In the genomic region with DNA sequence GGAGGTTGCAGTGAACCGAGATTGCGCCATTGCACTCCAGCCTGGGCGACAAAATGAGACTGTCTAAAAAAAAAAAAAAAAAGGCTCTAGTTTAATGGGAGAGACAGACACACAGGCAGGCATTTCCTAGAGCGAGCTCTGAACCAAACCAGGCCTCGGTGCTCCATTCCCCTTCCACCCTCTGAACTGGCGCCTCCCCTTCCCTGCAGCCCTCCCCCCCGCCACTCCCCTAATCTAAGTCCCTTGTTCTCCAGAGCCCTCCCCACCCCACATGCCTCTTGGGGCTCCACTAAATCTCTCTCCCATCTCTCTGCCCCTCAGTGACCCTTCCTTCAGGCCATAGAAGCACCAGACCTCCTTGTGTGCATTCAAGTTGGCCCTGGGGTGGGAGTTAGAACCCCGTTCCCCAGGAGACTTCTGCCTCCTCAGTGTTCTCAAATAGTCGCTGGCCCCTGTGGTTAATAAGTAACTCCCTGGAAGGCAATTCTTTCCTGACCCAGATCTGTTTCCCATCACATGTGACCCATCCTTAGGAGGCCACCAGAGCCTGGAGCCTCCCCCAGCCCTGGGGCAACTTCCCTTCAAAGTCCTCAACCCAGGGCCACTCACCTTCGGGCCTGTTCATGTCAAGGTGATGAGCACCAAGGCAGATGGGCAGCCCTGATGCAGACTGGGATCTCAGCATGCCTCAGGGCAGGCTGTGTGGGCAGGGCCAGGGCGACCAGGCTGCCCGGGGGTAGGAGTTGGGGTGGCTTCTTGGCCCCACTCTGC, we compare ENCODE assay signal across 20 cellular contexts. TPM values are rescaled to one million over a fixed set of nuclear protein-coding genes. Genes with fewer than 3 reads are reported as not detected.
DNase-seq lines count a peak whose midpoint lies in the region; ATAC-seq, FAIRE-seq and TF ChIP-seq lines count a peak whose summit lies in the region.
"Had no signal": no experiment of that assay in that cellular context is flagged by ENCODE, and none has a peak within 500 bp of the region (broad histone marks: within the 10 kb centered on the region; RNA-seq: fewer than 3 reads in every experiment).

No MANE protein-coding gene starts in this region.

- ATAC-seq in left lung (peak; percentile 17), GM19023 (IDR thresholded peaks at IDR 0.05; ENCODE audit: unreplicated experiment) (no peak)
- ATAC-seq: Panc1, Right ventricle myocardium inferior had no signal

- H3K4me1 Mint-ChIP-seq in astrocyte (ENCODE audit: low read depth, unreplicated experiment) (peaks cover 1% of the 10 kb centered on the region), progenitor cell of endocrine pancreas (ENCODE audit: low read depth) (peaks cover 10% of the 10 kb centered on the region)

- no peak overlapping the region for H3K4me2 ChIP-seq in astrocyte (ENCODE audit: low read length)
- H3K4me2 ChIP-seq in GM23248 (ENCODE audit: unreplicated experiment): no peak overlapping the region
- H3K4me2 ChIP-seq: SK-N-SH had no signal

- no peak for TF ChIP-seq EP300 in stomach (IDR thresholded peaks at IDR 0.05)

- H2AFZ ChIP-seq in astrocyte (ENCODE audit: low read depth, low read length): no peak overlapping the region
- no peak overlapping the region for H2AFZ ChIP-seq in GM23248

- intact Hi-C loops in left lung (cut with DNase I) (loop anchor here (5.0 to 10.0 kb wide), 2 partner anchors 87 to 90 kb away; no protein-coding TSS in a partner anchor), stomach (cut with DNase I; ENCODE audit: low total_unique reads) (no loop called here)

- H3K9me3 Mint-ChIP-seq in astrocyte (ENCODE audit: unreplicated experiment) (no peaks in the 10 kb centered on the region), progenitor cell of endocrine pancreas (ENCODE audit: low read depth) (no peaks in the 10 kb centered on the region)

- H3K27ac Mint-ChIP-seq in astrocyte (ENCODE audit: unreplicated experiment): no peak overlapping the region
- peak overlapping the region; percentile 27 for H3K27ac Mint-ChIP-seq in progenitor cell of endocrine pancreas

- H4K20me1 ChIP-seq in astrocyte (ENCODE audit: insufficient read depth, low read length): no peaks in the 10 kb centered on the region
- no peaks in the 10 kb centered on the region for H4K20me1 ChIP-seq in GM23248 (ENCODE audit: insufficient read depth)

- no peaks in the 10 kb centered on the region for H3F3A ChIP-seq in GM23248 (ENCODE audit: insufficient read depth)

- H3K36me3 Mint-ChIP-seq in astrocyte (ENCODE audit: low read depth, unreplicated experiment) (no peaks in the 10 kb centered on the region), progenitor cell of endocrine pancreas (ENCODE audit: insufficient read depth) (no peaks in the 10 kb centered on the region)

- H3K36me3 ChIP-seq in astrocyte (ENCODE audit: insufficient read depth, low read length) (no peaks in the 10 kb centered on the region), left lung (no peaks in the 10 kb centered on the region), GM23248 (ENCODE audit: low read depth) (no peaks in the 10 kb centered on the region), stomach (no peaks in the 10 kb centered on the region)

- H3K27ac ChIP-seq in astrocyte (ENCODE audit: low read depth, low read length) (no peak overlapping the region), left lung (no peak overlapping the region), GM23248 (no peak overlapping the region), stomach (no peak overlapping the region)

- peaks cover 15% of the 10 kb centered on the region for H3K27me3 Mint-ChIP-seq in astrocyte (ENCODE audit: low read depth, unreplicated experiment)
- no peaks in the 10 kb centered on the region for H3K27me3 Mint-ChIP-seq in progenitor cell of endocrine pancreas

- DNase-seq in DMS53 (lab: John Stamatoyannopoulos, UW): peak; percentile 83
- no peak for DNase-seq in astrocyte (ENCODE audit: low read depth)
- DNase-seq in left lung: no peak
- no peak for DNase-seq in progenitor cell of endocrine pancreas (ENCODE audit: low spot score, unreplicated experiment)
- DNase-seq in GM23248: no peak
- DNase-seq in stomach: no peak
- no peak for DNase-seq in OCI-M1 (lab: John Stamatoyannopoulos, UW)
- DNase-seq: H7, KG1, NCI-H1092 treated with DMSO at 0.1 percent for 48 hours, NCI-H187, NCI-H82, SK-N-SH had no signal

- H3K9me2 ChIP-seq in GM23248 (ENCODE audit: insufficient read depth): no peaks in the 10 kb centered on the region
- H3K9me2 ChIP-seq: SK-N-SH had no signal

- H3K4me1 ChIP-seq in astrocyte (ENCODE audit: insufficient read depth, low read length) (no peaks in the 10 kb centered on the region), left lung (no peaks in the 10 kb centered on the region), GM23248 (ENCODE audit: insufficient read depth) (no peaks in the 10 kb centered on the region), stomach (peaks cover 0 to 8% (median 6%) of the 10 kb centered on the region in 4 donors)

- in situ Hi-C loops in GM23248 (cut with MboI): no loop called here

- FAIRE-seq in astrocyte (lab: Jason Lieb, UNC): no peak
- FAIRE-seq: D721Med, HTR-8/SVneo had no signal

- WGBS in GM23248 (ENCODE audit: low coverage in 1 of 2, low lambda C conversion rate in 2 of 2, missing lambda C conversion rate in 2 of 2), 2 experiments: 77 to 78% methylated on average over 8 to 12 of the region's 12 CpGs
- 62 to 86% (median 69%) methylated on average over 10 to 12 of the region's 12 CpGs for WGBS in stomach, 5 donors

- H3K9me3 ChIP-seq in astrocyte (ENCODE audit: insufficient read depth, low read depth, low read length) (no peaks in the 10 kb centered on the region), left lung (no peaks in the 10 kb centered on the region), GM23248 (ENCODE audit: low read depth) (no peaks in the 10 kb centered on the region), stomach (no peaks in the 10 kb centered on the region)
- H3K9me3 ChIP-seq: SK-N-SH had no signal

- H3K4me3 ChIP-seq in astrocyte (ENCODE audit: insufficient read depth, low read depth, low read length) (no peak overlapping the region), left lung (no peak overlapping the region), GM23248 (no peak overlapping the region), stomach (no peak overlapping the region)

- H3K4me3 Mint-ChIP-seq in astrocyte (ENCODE audit: unreplicated experiment): peak overlapping the region; percentile 15
- peak overlapping the region; percentile 24 for H3K4me3 Mint-ChIP-seq in progenitor cell of endocrine pancreas (ENCODE audit: low read depth)

- TF ChIP-seq POLR2A in stomach (IDR thresholded peaks at IDR 0.05): no peak

- TF ChIP-seq CTCF in astrocyte (IDR thresholded peaks at IDR 0.05; ENCODE audit: insufficient read depth, low read depth, low read length) (no peak), left lung (IDR thresholded peaks at IDR 0.05) (no peak), progenitor cell of endocrine pancreas (IDR thresholded peaks at IDR 0.05; ENCODE audit: unreplicated experiment) (no peak), stomach (IDR thresholded peaks at IDR 0.05) (no peak)

- H3K79me2 ChIP-seq in astrocyte (ENCODE audit: insufficient read depth, low read length) (no peaks in the 10 kb centered on the region), GM23248 (ENCODE audit: insufficient read depth) (no peaks in the 10 kb centered on the region)

- H3K27me3 ChIP-seq in astrocyte (ENCODE audit: insufficient read depth, low read length) (peaks cover 10% of the 10 kb centered on the region), left lung (no peaks in the 10 kb centered on the region), GM23248 (replicated peaks; ENCODE audit: insufficient read depth) (no peaks in the 10 kb centered on the region; the same call in 1 of the 2 replicates), stomach (peaks cover 0 to 30% (median 0%) of the 10 kb centered on the region in 3 donors)

- H3K9ac ChIP-seq in astrocyte (ENCODE audit: low read length) (no peak overlapping the region), GM23248 (no peak overlapping the region)
- H3K9ac ChIP-seq: SK-N-SH had no signal

RNA-seq across cellular contexts. Expression of gene EPB41, which starts 42.6 kb away (rescaled TPM):
- total RNA-seq in astrocyte: 13.9 and 14.2 TPM in 2 replicates
- total RNA-seq in left lung: 10 to 100 TPM; 51.2 to 56.1 TPM
- total RNA-seq in progenitor cell of endocrine pancreas: 96.2 and 102 TPM in 2 replicates
- 1.5 and 2.7 TPM in 2 replicates for total RNA-seq in GM23248 (2014; rRNA removed; shearing (Covaris generic))
- 0.89 and 0.91 TPM in 2 replicates for polyA plus RNA-seq in GM23248 (2016; fragmentation: Nextera tagmentation; extraction: Ambion mirVana)
- 100 to 1,000 TPM in 1 of 5 donors, 10 to 100 TPM in 4; 40.3 to 112 (median 59.5) TPM for total RNA-seq in stomach
- polyA plus RNA-seq in stomach: 10 to 100 TPM in 2 of 3 donors, 1 to 10 TPM in 1; 6.4 to 17.3 (median 12.2) TPM

RNA-seq across cellular contexts. Expression of gene OPRD1, which starts 59.8 kb away (rescaled TPM):
- 0.79 and 1.2 TPM in 2 replicates for total RNA-seq in astrocyte
- total RNA-seq in left lung: not detected
- 0.67 and 0.71 TPM in 2 replicates for total RNA-seq in progenitor cell of endocrine pancreas
- total RNA-seq in GM23248 (2014; rRNA removed; shearing (Covaris generic)): not detected in 2 replicates
- polyA plus RNA-seq in GM23248 (2016; fragmentation: Nextera tagmentation; extraction: Ambion mirVana): not detected in 2 replicates
- under 1 TPM in 1 of 5 donors, not detected in 4; 0.37 TPM for total RNA-seq in stomach
- under 1 TPM in 1 of 3 donors, not detected in 2; 0.03 TPM for polyA plus RNA-seq in stomach
- total RNA-seq: MCF 10A, NCI-H460, Right ventricle myocardium inferior had no signal
